15 cellular contexts compared by ENCODE assay signal in the genomic region with DNA sequence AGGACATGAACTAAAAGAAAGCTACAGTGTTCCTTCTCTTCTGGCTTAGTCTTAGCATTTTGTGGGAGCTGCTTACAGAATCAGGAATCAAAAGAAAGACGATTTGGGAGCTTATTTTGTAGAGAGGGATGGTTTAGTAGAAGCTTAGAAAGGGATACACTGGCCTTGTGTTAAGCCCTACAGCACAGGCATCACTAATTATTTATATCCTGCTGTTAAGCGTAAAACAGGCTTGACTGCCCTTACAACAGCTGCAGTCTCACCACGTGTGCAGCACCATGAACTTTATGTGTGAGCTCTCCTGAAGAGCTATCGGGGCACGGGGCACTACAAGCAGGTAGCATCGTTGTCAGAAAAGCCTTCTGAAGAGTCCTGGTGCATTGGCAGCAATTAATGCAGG.
DNase-seq lines count a peak whose midpoint lies in the region; TF ChIP-seq lines count a peak whose summit lies in the region.
"Had no signal": no experiment of that assay in that cellular context is flagged by ENCODE, and none has a peak within 500 bp of the region (broad histone marks: within the 10 kb centered on the region; RNA-seq: fewer than 3 reads in every experiment).

No MANE protein-coding gene starts in this region.

- DNase-seq in COLO668 (lab: John Stamatoyannopoulos, UW; ENCODE audit: unreplicated experiment) (peak; percentile 24), NCI-H1417 treated with DMSO at 0.1 percent for 48 hours (lab: John Stamatoyannopoulos, UW) (peak; percentile 96), NCI-H748 treated with DMSO at 0.1 percent for 48 hours (lab: John Stamatoyannopoulos, UW) (peak; percentile 86), glutamatergic neuron (no peak), activated gamma-delta T cell treated with Interleukin-2 at 50 U/mL for 16 hours (no peak), HPDE6-E6E7 (ENCODE audit: extremely low spot score) (no peak)
- DNase-seq in activated CD4-positive, alpha-beta memory T cell treated with anti-CD3 and anti-CD28 coated beads for 36 hours: no peak
- no peak for DNase-seq in activated CD4-positive, alpha-beta T cell treated with anti-CD3 and anti-CD28 coated beads, Interleukin-2, amount 10 ng/mL, durations not matched to agents 7 days and 5 days
- DNase-seq: activated CD4-positive, CD25-positive, alpha-beta regulatory T cell; activated naive CD8-positive, alpha-beta T cell treated with anti-CD3 and anti-CD28 coated beads for 36 hours; CD8-positive, alpha-beta memory T cell; foreskin keratinocyte; immature natural killer cell; NCI-H187 treated with DMSO at 0.1 percent for 48 hours; stimulated activated naive CD4-positive, alpha-beta T cell treated with Interleukin-2 at 50 U/mL for 16 hours had no signal

- intact Hi-C loops in activated CD4-positive, alpha-beta memory T cell treated with anti-CD3 and anti-CD28 coated beads for 36 hours (cut with micrococcal nuclease): no loop called here

- peaks cover 1% of the 10 kb centered on the region for H3K27me3 Mint-ChIP-seq in glutamatergic neuron (ENCODE audit: unreplicated experiment)
- no peaks in the 10 kb centered on the region for H3K27me3 Mint-ChIP-seq in activated CD4-positive, alpha-beta memory T cell treated with anti-CD3 and anti-CD28 coated beads for 36 hours
- no peaks in the 10 kb centered on the region for H3K27me3 Mint-ChIP-seq in activated CD4-positive, alpha-beta T cell treated with anti-CD3 and anti-CD28 coated beads, Interleukin-2, amount 10 ng/mL, durations not matched to agents 7 days and 5 days
- H3K27me3 Mint-ChIP-seq: activated naive CD8-positive, alpha-beta T cell treated with anti-CD3 and anti-CD28 coated beads for 36 hours; CD8-positive, alpha-beta memory T cell had no signal

- CTCF ChIA-PET in activated CD4-positive, alpha-beta memory T cell treated with anti-CD3 and anti-CD28 coated beads for 36 hours (lab: Charles Lee): no interaction called here
- CTCF ChIA-PET in activated CD4-positive, alpha-beta T cell treated with anti-CD3 and anti-CD28 coated beads, Interleukin-2, amount 10 ng/mL, durations not matched to agents 7 days and 5 days (lab: Charles Lee): no interaction called here

- no peaks in the 10 kb centered on the region for H3K9me3 Mint-ChIP-seq in glutamatergic neuron (ENCODE audit: unreplicated experiment)
- H3K9me3 Mint-ChIP-seq in activated CD4-positive, alpha-beta memory T cell treated with anti-CD3 and anti-CD28 coated beads for 36 hours: peaks cover 10% of the 10 kb centered on the region
- H3K9me3 Mint-ChIP-seq in activated CD4-positive, alpha-beta T cell treated with anti-CD3 and anti-CD28 coated beads, Interleukin-2, amount 10 ng/mL, durations not matched to agents 7 days and 5 days: peaks cover 7% of the 10 kb centered on the region

- POLR2A ChIA-PET in activated CD4-positive, alpha-beta memory T cell treated with anti-CD3 and anti-CD28 coated beads for 36 hours (lab: Charles Lee): no interaction called here
- POLR2A ChIA-PET in activated CD4-positive, alpha-beta T cell treated with anti-CD3 and anti-CD28 coated beads, Interleukin-2, amount 10 ng/mL, durations not matched to agents 7 days and 5 days (lab: Charles Lee): no interaction called here

- peaks cover 13% of the 10 kb centered on the region for H3K4me1 Mint-ChIP-seq in glutamatergic neuron (ENCODE audit: low read depth, unreplicated experiment)
- H3K4me1 Mint-ChIP-seq in activated CD4-positive, alpha-beta memory T cell treated with anti-CD3 and anti-CD28 coated beads for 36 hours (ENCODE audit: low read depth): no peaks in the 10 kb centered on the region
- H3K4me1 Mint-ChIP-seq in activated CD4-positive, alpha-beta T cell treated with anti-CD3 and anti-CD28 coated beads, Interleukin-2, amount 10 ng/mL, durations not matched to agents 7 days and 5 days: no peaks in the 10 kb centered on the region
- H3K4me1 Mint-ChIP-seq: activated naive CD8-positive, alpha-beta T cell treated with anti-CD3 and anti-CD28 coated beads for 36 hours; CD8-positive, alpha-beta memory T cell; immature natural killer cell had no signal

- TF ChIP-seq CTCF in glutamatergic neuron (IDR thresholded peaks at IDR 0.05; ENCODE audit: partially characterized antibody, unreplicated experiment): no peak

- peak overlapping the region; percentile 60 for H3K27ac Mint-ChIP-seq in glutamatergic neuron (ENCODE audit: unreplicated experiment)
- no peak overlapping the region for H3K27ac Mint-ChIP-seq in activated CD4-positive, alpha-beta memory T cell treated with anti-CD3 and anti-CD28 coated beads for 36 hours
- no peak overlapping the region for H3K27ac Mint-ChIP-seq in activated CD4-positive, alpha-beta T cell treated with anti-CD3 and anti-CD28 coated beads, Interleukin-2, amount 10 ng/mL, durations not matched to agents 7 days and 5 days
- H3K27ac Mint-ChIP-seq: activated naive CD8-positive, alpha-beta T cell treated with anti-CD3 and anti-CD28 coated beads for 36 hours; CD8-positive, alpha-beta memory T cell; immature natural killer cell had no signal

- H3K36me3 Mint-ChIP-seq in glutamatergic neuron (ENCODE audit: unreplicated experiment): no peaks in the 10 kb centered on the region
- H3K36me3 Mint-ChIP-seq in activated CD4-positive, alpha-beta memory T cell treated with anti-CD3 and anti-CD28 coated beads for 36 hours: no peaks in the 10 kb centered on the region
- H3K36me3 Mint-ChIP-seq in activated CD4-positive, alpha-beta T cell treated with anti-CD3 and anti-CD28 coated beads, Interleukin-2, amount 10 ng/mL, durations not matched to agents 7 days and 5 days (ENCODE audit: low read depth): no peaks in the 10 kb centered on the region
- H3K36me3 Mint-ChIP-seq: activated naive CD8-positive, alpha-beta T cell treated with anti-CD3 and anti-CD28 coated beads for 36 hours; CD8-positive, alpha-beta memory T cell; immature natural killer cell had no signal

- H3K4me3 Mint-ChIP-seq in glutamatergic neuron (ENCODE audit: unreplicated experiment): no peak overlapping the region
- no peak overlapping the region for H3K4me3 Mint-ChIP-seq in activated CD4-positive, alpha-beta memory T cell treated with anti-CD3 and anti-CD28 coated beads for 36 hours
- H3K4me3 Mint-ChIP-seq in activated CD4-positive, alpha-beta T cell treated with anti-CD3 and anti-CD28 coated beads, Interleukin-2, amount 10 ng/mL, durations not matched to agents 7 days and 5 days: no peak overlapping the region
- H3K4me3 Mint-ChIP-seq: activated naive CD8-positive, alpha-beta T cell treated with anti-CD3 and anti-CD28 coated beads for 36 hours; CD8-positive, alpha-beta memory T cell; immature natural killer cell had no signal

Comparison
In these comparisons a context has a peak if more than half of its experiments do, and no peak if none do; other contexts are left out.
1. DNase-seq: peak in COLO668 (single experiment), NCI-H1417 treated with DMSO at 0.1 percent for 48 hours (single experiment) and NCI-H748 treated with DMSO at 0.1 percent for 48 hours (single experiment); none in glutamatergic neuron (single experiment), activated CD4-positive, alpha-beta memory T cell treated with anti-CD3 and anti-CD28 coated beads for 36 hours (single experiment), activated gamma-delta T cell treated with Interleukin-2 at 50 U/mL for 16 hours (single experiment), activated CD4-positive, alpha-beta T cell treated with anti-CD3 and anti-CD28 coated beads, Interleukin-2, amount 10 ng/mL, durations not matched to agents 7 days and 5 days (single experiment) and HPDE6-E6E7 (single experiment).